Comparison of ENCODE assay signal across 1 cellular context in the genomic region with DNA sequence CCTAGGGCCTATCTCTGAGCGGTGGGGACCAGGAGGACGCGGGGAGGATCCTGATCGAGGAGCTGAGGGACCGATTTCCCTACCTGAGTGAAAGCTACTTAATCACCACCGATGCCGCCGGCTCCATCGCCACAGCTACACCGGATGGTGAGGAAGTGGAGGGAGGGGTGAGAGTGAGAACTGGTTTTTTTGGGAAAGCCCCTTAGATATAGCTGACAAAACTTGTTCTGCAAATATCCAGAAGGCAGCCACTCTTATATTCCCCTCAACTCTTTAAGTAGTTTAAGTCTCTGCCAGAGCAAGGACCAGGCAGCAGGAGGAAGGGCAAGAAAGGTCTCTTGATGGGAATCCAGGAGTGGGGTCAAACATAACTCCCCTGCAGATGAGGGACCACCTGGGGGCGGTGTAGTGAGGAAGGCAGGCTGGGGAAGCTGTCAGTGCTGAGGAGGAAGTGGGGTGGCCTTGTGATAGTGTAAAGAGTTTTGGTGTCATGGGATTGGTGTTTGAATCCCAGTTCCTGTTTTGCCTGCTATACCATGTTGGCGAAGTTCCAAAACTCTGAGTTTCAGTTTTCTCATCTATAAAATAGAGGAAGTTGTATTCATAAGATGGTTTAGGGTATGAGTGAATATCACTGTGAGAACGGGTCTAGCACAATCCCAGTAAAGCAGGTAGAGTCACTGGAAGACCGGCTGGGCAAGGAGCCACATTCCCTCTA.
TF ChIP-seq lines count a peak whose summit lies in the region.

No MANE protein-coding gene starts in this region.

TF ChIP-seq in K562, 482 proteins besides CTCF, POLR2A, EP300 and RAD21:
- TF ChIP-seq BRCA1 (IDR thresholded peaks at IDR 0.05) (no peak), BRCA1 (CRISPR knock-in tag; IDR thresholded peaks at IDR 0.05) (no peak), MCM5 (IDR thresholded peaks at IDR 0.05; ENCODE audit: low read depth) (no peak), NFIC (IDR thresholded peaks at IDR 0.05) (peak; percentile 86), CREM (IDR thresholded peaks at IDR 0.05; ENCODE audit: low read depth) (0 out of 2 replicates have a peak, but pooled peaks have one; percentile 28), MEIS2 (IDR thresholded peaks at IDR 0.05; ENCODE audit: partially characterized antibody) (peak; percentile 23), ZNF76 (CRISPR knock-in tag; IDR thresholded peaks at IDR 0.05; ENCODE audit: borderline replicate concordance) (no peak), ERF (CRISPR knock-in tag; IDR thresholded peaks at IDR 0.05) (no peak), SREBF1 (IDR thresholded peaks at IDR 0.05; ENCODE audit: borderline replicate concordance, low read depth, low read length) (no peak), MECOM (CRISPR knock-in tag; IDR thresholded peaks at IDR 0.05) (no peak), COPS2 (conservative IDR thresholded peaks at IDR 0.05) (no peak), ZKSCAN1 (IDR thresholded peaks at IDR 0.05; ENCODE audit: low read depth, low read length) (0 out of 2 replicates have a peak, but pooled peaks have one; percentile 16), SPI1 (IDR thresholded peaks at IDR 0.05; ENCODE audit: borderline replicate concordance, low read depth, low read length) (peak; percentile 98), BMI1 (IDR thresholded peaks at IDR 0.05; ENCODE audit: low read length) (no peak), FOXJ2 (tag; IDR thresholded peaks at IDR 0.05) (0 out of 2 replicates have a peak, but pooled peaks have one; percentile 17), ZNF143 (CRISPR knock-in tag; IDR thresholded peaks at IDR 0.05) (no peak), GABPA (tag; conservative IDR thresholded peaks at IDR 0.05; ENCODE audit: low read depth) (0 out of 2 replicates have a peak, but pooled peaks have one; percentile 23), RFX7 (CRISPR knock-in tag; IDR thresholded peaks at IDR 0.05) (no peak)
- TF ChIP-seq, protein P1, sequence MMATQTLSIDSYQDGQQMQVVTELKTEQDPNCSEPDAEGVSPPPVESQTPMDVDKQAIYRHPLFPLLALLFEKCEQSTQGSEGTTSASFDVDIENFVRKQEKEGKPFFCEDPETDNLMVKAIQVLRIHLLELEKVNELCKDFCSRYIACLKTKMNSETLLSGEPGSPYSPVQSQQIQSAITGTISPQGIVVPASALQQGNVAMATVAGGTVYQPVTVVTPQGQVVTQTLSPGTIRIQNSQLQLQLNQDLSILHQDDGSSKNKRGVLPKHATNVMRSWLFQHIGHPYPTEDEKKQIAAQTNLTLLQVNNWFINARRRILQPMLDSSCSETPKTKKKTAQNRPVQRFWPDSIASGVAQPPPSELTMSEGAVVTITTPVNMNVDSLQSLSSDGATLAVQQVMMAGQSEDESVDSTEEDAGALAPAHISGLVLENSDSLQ (IDR thresholded peaks at IDR 0.05), result peak; percentile 38; the same call in 1 of the 2 replicates
- TF ChIP-seq, protein P2, sequence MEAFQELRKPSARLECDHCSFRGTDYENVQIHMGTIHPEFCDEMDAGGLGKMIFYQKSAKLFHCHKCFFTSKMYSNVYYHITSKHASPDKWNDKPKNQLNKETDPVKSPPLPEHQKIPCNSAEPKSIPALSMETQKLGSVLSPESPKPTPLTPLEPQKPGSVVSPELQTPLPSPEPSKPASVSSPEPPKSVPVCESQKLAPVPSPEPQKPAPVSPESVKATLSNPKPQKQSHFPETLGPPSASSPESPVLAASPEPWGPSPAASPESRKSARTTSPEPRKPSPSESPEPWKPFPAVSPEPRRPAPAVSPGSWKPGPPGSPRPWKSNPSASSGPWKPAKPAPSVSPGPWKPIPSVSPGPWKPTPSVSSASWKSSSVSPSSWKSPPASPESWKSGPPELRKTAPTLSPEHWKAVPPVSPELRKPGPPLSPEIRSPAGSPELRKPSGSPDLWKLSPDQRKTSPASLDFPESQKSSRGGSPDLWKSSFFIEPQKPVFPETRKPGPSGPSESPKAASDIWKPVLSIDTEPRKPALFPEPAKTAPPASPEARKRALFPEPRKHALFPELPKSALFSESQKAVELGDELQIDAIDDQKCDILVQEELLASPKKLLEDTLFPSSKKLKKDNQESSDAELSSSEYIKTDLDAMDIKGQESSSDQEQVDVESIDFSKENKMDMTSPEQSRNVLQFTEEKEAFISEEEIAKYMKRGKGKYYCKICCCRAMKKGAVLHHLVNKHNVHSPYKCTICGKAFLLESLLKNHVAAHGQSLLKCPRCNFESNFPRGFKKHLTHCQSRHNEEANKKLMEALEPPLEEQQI (IDR thresholded peaks at IDR 0.05), result no peak
- TF ChIP-seq, protein P3, sequence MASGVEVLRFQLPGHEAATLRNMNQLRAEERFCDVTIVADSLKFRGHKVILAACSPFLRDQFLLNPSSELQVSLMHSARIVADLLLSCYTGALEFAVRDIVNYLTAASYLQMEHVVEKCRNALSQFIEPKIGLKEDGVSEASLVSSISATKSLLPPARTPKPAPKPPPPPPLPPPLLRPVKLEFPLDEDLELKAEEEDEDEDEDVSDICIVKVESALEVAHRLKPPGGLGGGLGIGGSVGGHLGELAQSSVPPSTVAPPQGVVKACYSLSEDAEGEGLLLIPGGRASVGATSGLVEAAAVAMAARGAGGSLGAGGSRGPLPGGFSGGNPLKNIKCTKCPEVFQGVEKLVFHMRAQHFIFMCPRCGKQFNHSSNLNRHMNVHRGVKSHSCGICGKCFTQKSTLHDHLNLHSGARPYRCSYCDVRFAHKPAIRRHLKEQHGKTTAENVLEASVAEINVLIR (CRISPR knock-in tag; IDR thresholded peaks at IDR 0.05), result no peak
- TF ChIP-seq, protein P4, sequence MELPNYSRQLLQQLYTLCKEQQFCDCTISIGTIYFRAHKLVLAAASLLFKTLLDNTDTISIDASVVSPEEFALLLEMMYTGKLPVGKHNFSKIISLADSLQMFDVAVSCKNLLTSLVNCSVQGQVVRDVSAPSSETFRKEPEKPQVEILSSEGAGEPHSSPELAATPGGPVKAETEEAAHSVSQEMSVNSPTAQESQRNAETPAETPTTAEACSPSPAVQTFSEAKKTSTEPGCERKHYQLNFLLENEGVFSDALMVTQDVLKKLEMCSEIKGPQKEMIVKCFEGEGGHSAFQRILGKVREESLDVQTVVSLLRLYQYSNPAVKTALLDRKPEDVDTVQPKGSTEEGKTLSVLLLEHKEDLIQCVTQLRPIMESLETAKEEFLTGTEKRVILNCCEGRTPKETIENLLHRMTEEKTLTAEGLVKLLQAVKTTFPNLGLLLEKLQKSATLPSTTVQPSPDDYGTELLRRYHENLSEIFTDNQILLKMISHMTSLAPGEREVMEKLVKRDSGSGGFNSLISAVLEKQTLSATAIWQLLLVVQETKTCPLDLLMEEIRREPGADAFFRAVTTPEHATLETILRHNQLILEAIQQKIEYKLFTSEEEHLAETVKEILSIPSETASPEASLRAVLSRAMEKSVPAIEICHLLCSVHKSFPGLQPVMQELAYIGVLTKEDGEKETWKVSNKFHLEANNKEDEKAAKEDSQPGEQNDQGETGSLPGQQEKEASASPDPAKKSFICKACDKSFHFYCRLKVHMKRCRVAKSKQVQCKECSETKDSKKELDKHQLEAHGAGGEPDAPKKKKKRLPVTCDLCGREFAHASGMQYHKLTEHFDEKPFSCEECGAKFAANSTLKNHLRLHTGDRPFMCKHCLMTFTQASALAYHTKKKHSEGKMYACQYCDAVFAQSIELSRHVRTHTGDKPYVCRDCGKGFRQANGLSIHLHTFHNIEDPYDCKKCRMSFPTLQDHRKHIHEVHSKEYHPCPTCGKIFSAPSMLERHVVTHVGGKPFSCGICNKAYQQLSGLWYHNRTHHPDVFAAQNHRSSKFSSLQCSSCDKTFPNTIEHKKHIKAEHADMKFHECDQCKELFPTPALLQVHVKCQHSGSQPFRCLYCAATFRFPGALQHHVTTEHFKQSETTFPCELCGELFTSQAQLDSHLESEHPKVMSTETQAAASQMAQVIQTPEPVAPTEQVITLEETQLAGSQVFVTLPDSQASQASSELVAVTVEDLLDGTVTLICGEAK (IDR thresholded peaks at IDR 0.05), result peak; percentile 51; the same call in 1 of the 2 replicates
- TF ChIP-seq, protein P4 (CRISPR knock-in tag; IDR thresholded peaks at IDR 0.05), result no peak
- TF ChIP-seq, protein P5, sequence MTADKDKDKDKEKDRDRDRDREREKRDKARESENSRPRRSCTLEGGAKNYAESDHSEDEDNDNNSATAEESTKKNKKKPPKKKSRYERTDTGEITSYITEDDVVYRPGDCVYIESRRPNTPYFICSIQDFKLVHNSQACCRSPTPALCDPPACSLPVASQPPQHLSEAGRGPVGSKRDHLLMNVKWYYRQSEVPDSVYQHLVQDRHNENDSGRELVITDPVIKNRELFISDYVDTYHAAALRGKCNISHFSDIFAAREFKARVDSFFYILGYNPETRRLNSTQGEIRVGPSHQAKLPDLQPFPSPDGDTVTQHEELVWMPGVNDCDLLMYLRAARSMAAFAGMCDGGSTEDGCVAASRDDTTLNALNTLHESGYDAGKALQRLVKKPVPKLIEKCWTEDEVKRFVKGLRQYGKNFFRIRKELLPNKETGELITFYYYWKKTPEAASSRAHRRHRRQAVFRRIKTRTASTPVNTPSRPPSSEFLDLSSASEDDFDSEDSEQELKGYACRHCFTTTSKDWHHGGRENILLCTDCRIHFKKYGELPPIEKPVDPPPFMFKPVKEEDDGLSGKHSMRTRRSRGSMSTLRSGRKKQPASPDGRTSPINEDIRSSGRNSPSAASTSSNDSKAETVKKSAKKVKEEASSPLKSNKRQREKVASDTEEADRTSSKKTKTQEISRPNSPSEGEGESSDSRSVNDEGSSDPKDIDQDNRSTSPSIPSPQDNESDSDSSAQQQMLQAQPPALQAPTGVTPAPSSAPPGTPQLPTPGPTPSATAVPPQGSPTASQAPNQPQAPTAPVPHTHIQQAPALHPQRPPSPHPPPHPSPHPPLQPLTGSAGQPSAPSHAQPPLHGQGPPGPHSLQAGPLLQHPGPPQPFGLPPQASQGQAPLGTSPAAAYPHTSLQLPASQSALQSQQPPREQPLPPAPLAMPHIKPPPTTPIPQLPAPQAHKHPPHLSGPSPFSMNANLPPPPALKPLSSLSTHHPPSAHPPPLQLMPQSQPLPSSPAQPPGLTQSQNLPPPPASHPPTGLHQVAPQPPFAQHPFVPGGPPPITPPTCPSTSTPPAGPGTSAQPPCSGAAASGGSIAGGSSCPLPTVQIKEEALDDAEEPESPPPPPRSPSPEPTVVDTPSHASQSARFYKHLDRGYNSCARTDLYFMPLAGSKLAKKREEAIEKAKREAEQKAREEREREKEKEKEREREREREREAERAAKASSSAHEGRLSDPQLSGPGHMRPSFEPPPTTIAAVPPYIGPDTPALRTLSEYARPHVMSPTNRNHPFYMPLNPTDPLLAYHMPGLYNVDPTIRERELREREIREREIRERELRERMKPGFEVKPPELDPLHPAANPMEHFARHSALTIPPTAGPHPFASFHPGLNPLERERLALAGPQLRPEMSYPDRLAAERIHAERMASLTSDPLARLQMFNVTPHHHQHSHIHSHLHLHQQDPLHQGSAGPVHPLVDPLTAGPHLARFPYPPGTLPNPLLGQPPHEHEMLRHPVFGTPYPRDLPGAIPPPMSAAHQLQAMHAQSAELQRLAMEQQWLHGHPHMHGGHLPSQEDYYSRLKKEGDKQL (CRISPR knock-in tag; IDR thresholded peaks at IDR 0.05; ENCODE audit: borderline replicate concordance), result no peak
